ENCODE assay signal across 9 cellular contexts in genomic region chr20:44805991-44806729, GRCh38. TPM values are rescaled to one million over a fixed set of nuclear protein-coding genes. Genes with fewer than 3 reads are reported as not detected.
A peak's percentile ranks its signal among the peaks of the same experiment; 100 is the strongest.
DNase-seq lines count a peak whose midpoint lies in the region; ATAC-seq and TF ChIP-seq lines count a peak whose summit lies in the region.
"Had no signal": no experiment of that assay in that cellular context is flagged by ENCODE, and none has a peak within 500 bp of the region (broad histone marks: within the 10 kb centered on the region; RNA-seq: fewer than 3 reads in every experiment).

No MANE protein-coding gene starts in this region.

- ATAC-seq in GM21515 (IDR thresholded peaks at IDR 0.05; ENCODE audit: unreplicated experiment), result no peak
- no peak for ATAC-seq in CD4-positive, alpha-beta T cell (ENCODE audit: poor library complexity)
- ATAC-seq in GM18517 (IDR thresholded peaks at IDR 0.05; ENCODE audit: unreplicated experiment), result no peak

- WGBS in GM23248 (ENCODE audit: low coverage in 1 of 2, low lambda C conversion rate in 2 of 2, missing lambda C conversion rate in 2 of 2), 2 experiments, result 25 to 27% methylated on average over 9 of the region's 9 CpGs
- WGBS in sigmoid colon, 2 donors, result 34 to 66% methylated on average over 9 of the region's 9 CpGs

- no peak overlapping the region for H3K27ac Mint-ChIP-seq in CD4-positive, alpha-beta T cell

- H3K27ac ChIP-seq in GM23248 (no peak overlapping the region), RWPE1 (no peak overlapping the region), sigmoid colon (no peak overlapping the region)
- no peak overlapping the region for H3K27ac ChIP-seq in CD4-positive, alpha-beta T cell (ENCODE audit: low read depth, low read length)

- peaks cover 41% of the 10 kb centered on the region for H3K27me3 ChIP-seq in GM23248 (replicated peaks; ENCODE audit: insufficient read depth)
- peaks cover 18 to 85% (median 44%) of the 10 kb centered on the region in 3 donors for H3K27me3 ChIP-seq in sigmoid colon
- peaks cover 48% of the 10 kb centered on the region for H3K27me3 ChIP-seq in CD4-positive, alpha-beta T cell (ENCODE audit: control insufficient read depth, insufficient read depth, low read length)

- H3K4me1 ChIP-seq in GM23248 (ENCODE audit: insufficient read depth) (no peaks in the 10 kb centered on the region), sigmoid colon (peaks cover 0 to 8% (median 5%) of the 10 kb centered on the region in 4 donors)

- H3K4me2 ChIP-seq in GM23248 (ENCODE audit: unreplicated experiment), result no peak overlapping the region

- DNase-seq in GM23248 (peak; percentile 42), RWPE1 (ENCODE audit: low spot score) (peak; percentile 26), head of caudate nucleus (peak; percentile 34 to 91 (median 68)), sigmoid colon (peak; percentile 77), NCI-H2029 (lab: John Stamatoyannopoulos, UW) (no peak)
- DNase-seq in CD4-positive, alpha-beta T cell, result no peak
- DNase-seq: activated effector memory CD4-positive, alpha-beta T cell treated with anti-CD3 and anti-CD28 coated beads, Interleukin-2, amount 50 U/mL, for 16 hours had no signal

- no peaks in the 10 kb centered on the region for H3K36me3 ChIP-seq in GM23248 (ENCODE audit: low read depth)
- H3K36me3 ChIP-seq in sigmoid colon, result no peaks in the 10 kb centered on the region

- no peaks in the 10 kb centered on the region for H3K36me3 Mint-ChIP-seq in CD4-positive, alpha-beta T cell (ENCODE audit: low read depth)

- CTCF ChIA-PET in RWPE1 (lab: Yijun Ruan, JAX), result interaction anchor here (0.9 kb wide), 1 partner anchor 353 kb away, joined by 3 read pairs; no protein-coding TSS in a partner anchor
- CTCF ChIA-PET in CD4-positive, alpha-beta T cell (lab: Charles Lee), result no interaction called here

- H3K79me2 ChIP-seq in GM23248 (ENCODE audit: insufficient read depth), result no peaks in the 10 kb centered on the region

- H3K27me3 Mint-ChIP-seq in CD4-positive, alpha-beta T cell, result peaks cover 71% of the 10 kb centered on the region

- H3K9me2 ChIP-seq in GM23248 (ENCODE audit: insufficient read depth), result no peaks in the 10 kb centered on the region

- intact Hi-C loops in head of caudate nucleus (cut with DNase I) (no loop called here), sigmoid colon (cut with DNase I) (no loop called here)
- intact Hi-C loops in CD4-positive, alpha-beta T cell (cut with DNase I, micrococcal nuclease), result no loop called here

- no peaks in the 10 kb centered on the region for H3K9me3 ChIP-seq in GM23248 (ENCODE audit: low read depth)
- H3K9me3 ChIP-seq in sigmoid colon, result no peaks in the 10 kb centered on the region
- H3K9me3 ChIP-seq in CD4-positive, alpha-beta T cell (ENCODE audit: control insufficient read depth, low read length), result no peaks in the 10 kb centered on the region

- no peak for TF ChIP-seq CTCF in RWPE1 (conservative IDR thresholded peaks at IDR 0.05; ENCODE audit: low read depth)
- no peak for TF ChIP-seq CTCF in sigmoid colon (IDR thresholded peaks at IDR 0.05)
- no peak for TF ChIP-seq CTCF in CD4-positive, alpha-beta T cell (IDR thresholded peaks at IDR 0.05)

- H4K20me1 ChIP-seq in GM23248 (ENCODE audit: insufficient read depth), result no peaks in the 10 kb centered on the region

- in situ Hi-C loops in GM23248 (cut with MboI), result no loop called here

- no peak overlapping the region for H2AFZ ChIP-seq in GM23248

- TF ChIP-seq POLR2A in sigmoid colon (IDR thresholded peaks at IDR 0.05), result no peak

- TF ChIP-seq EP300 in sigmoid colon (IDR thresholded peaks at IDR 0.05), result no peak

- no peaks in the 10 kb centered on the region for H3K9me3 Mint-ChIP-seq in CD4-positive, alpha-beta T cell

- H3F3A ChIP-seq in GM23248 (ENCODE audit: insufficient read depth), result no peaks in the 10 kb centered on the region

- H3K4me3 Mint-ChIP-seq in CD4-positive, alpha-beta T cell, result no peak overlapping the region

- H3K9ac ChIP-seq in GM23248, result no peak overlapping the region

- peaks cover 3% of the 10 kb centered on the region for H3K4me1 Mint-ChIP-seq in CD4-positive, alpha-beta T cell (ENCODE audit: low read depth)

- H3K4me3 ChIP-seq in GM23248 (no peak overlapping the region), sigmoid colon (no peak overlapping the region)

- POLR2A ChIA-PET in RWPE1 (lab: Yijun Ruan, JAX; ENCODE audit: low non-redundant PET), result no interaction called here
- POLR2A ChIA-PET in CD4-positive, alpha-beta T cell (lab: Charles Lee), result no interaction called here

RNA-seq across cellular contexts. Expression of gene RIMS4, which starts 4.2 kb away (rescaled TPM):
- total RNA-seq in GM23248 (2014; rRNA removed; shearing (Covaris generic)), result 0.22 TPM in 1 of 2 replicates, not detected in the other
- polyA plus RNA-seq in GM23248 (2016; fragmentation: Nextera tagmentation; extraction: Ambion mirVana) (not detected in 2 replicates), sigmoid colon (1 to 10 TPM in 1 of 3 donors, under 1 TPM in 2; 0.23 to 1.2 (median 0.36) TPM)
- total RNA-seq in sigmoid colon, result 1 to 10 TPM in 1 of 4 donors, under 1 TPM in 3; 0.14 to 2.1 (median 0.61) TPM
- total RNA-seq in CD4-positive, alpha-beta T cell, result not detected

Comparison
In these comparisons a context has a peak if more than half of its experiments do, and no peak if none do; other contexts are left out.
1. DNase-seq: peak in GM23248 (single experiment), RWPE1 (single experiment), head of caudate nucleus (42 of 42) and sigmoid colon (single experiment); none in CD4-positive, alpha-beta T cell (0 of 10) and NCI-H2029 (single experiment).